In the genomic region with DNA sequence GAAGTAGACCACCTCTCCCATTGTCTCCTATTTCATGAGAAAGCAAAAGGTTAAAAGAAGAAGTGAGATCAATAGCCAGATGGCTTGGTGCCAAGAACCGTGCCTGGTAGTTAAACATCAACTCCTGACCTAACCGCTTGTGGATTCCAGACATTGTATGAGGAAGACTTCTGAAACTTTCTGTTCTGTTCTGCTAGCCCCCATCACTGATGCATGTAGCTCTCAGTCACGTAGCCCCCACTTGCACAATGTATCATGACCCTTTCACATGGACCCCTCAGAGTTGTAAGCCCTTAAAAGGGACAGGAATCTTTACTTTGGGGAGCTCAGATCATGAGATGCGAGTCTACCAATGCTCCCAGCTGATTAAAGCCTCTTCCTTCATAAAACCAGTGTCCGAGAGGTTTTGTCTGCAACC, we compare ENCODE assay signal across 16 cellular contexts.
DNase-seq lines count a peak whose midpoint lies in the region; ATAC-seq and TF ChIP-seq lines count a peak whose summit lies in the region.
"Had no signal": no experiment of that assay in that cellular context is flagged by ENCODE, and none has a peak within 500 bp of the region (broad histone marks: within the 10 kb centered on the region; RNA-seq: fewer than 3 reads in every experiment).

No MANE protein-coding gene starts in this region.

- no peaks in the 10 kb centered on the region for H3K27me3 Mint-ChIP-seq in stimulated activated naive B cell treated with anti-CD40 and anti-IgM and Interleukin-4, amounts not matched to agents 10 μg/mL and 1 μg/mL and 100 μg/mL, for 72 hours
- peaks cover 2% of the 10 kb centered on the region for H3K27me3 Mint-ChIP-seq in GM23338 (ENCODE audit: insufficient read depth, low read depth, poor library complexity)
- H3K27me3 Mint-ChIP-seq: activated CD4-positive, alpha-beta memory T cell treated with anti-CD3 and anti-CD28 coated beads for 36 hours; activated naive CD8-positive, alpha-beta T cell; effector memory CD8-positive, alpha-beta T cell; naive B cell; stimulated activated naive CD8-positive, alpha-beta T cell treated with anti-CD3 and anti-CD28 coated beads, Interleukin-15, amount 100 ng/mL, for 72 hours had no signal

- H3K4me2 ChIP-seq in GM23338 = no peak overlapping the region

- H3K27me3 ChIP-seq in GM23338 (ENCODE audit: insufficient read depth) = no peaks in the 10 kb centered on the region
- H3K27me3 ChIP-seq: SJCRH30 had no signal

- H4K20me1 ChIP-seq in GM23338 (replicated peaks; ENCODE audit: insufficient read depth) = no peaks in the 10 kb centered on the region

- H3K27ac Mint-ChIP-seq in stimulated activated naive B cell treated with anti-CD40 and anti-IgM and Interleukin-4, amounts not matched to agents 10 μg/mL and 1 μg/mL and 100 μg/mL, for 72 hours = peak overlapping the region; percentile 59
- no peak overlapping the region for H3K27ac Mint-ChIP-seq in GM23338
- H3K27ac Mint-ChIP-seq: activated CD4-positive, alpha-beta memory T cell treated with anti-CD3 and anti-CD28 coated beads for 36 hours; activated naive CD8-positive, alpha-beta T cell had no signal

- no peaks in the 10 kb centered on the region for H3K79me2 ChIP-seq in GM23338 (replicated peaks; ENCODE audit: insufficient read depth)

- DNase-seq in SHP77 (lab: John Stamatoyannopoulos, UW) (peak; percentile 3), SHP77 treated with DMSO at 0.1 percent for 48 hours (lab: John Stamatoyannopoulos, UW) (no peak), NCI-H69 (lab: John Stamatoyannopoulos, UW) (peak; percentile 47), GM23338 (ENCODE audit: low spot score) (no peak), GOT3 (lab: John Stamatoyannopoulos, UW) (no peak)
- peak; percentile 39 for DNase-seq in stimulated activated naive B cell treated with anti-CD40 and anti-IgM and Interleukin-4, amounts not matched to agents 10 μg/mL and 1 μg/mL and 100 μg/mL, for 72 hours
- DNase-seq: activated CD4-positive, alpha-beta memory T cell treated with anti-CD3 and anti-CD28 coated beads for 36 hours; effector memory CD8-positive, alpha-beta T cell; naive B cell; NCI-H1694; SJCRH30; stimulated activated CD4-positive, alpha-beta T cell treated with anti-CD3 and anti-CD28 coated beads, Interleukin-15, amount 100 ng/mL, for 24 hours; stimulated activated naive CD8-positive, alpha-beta T cell treated with anti-CD3 and anti-CD28 coated beads, Interleukin-15, amount 100 ng/mL, for 72 hours had no signal

- H3K4me1 Mint-ChIP-seq in stimulated activated naive B cell treated with anti-CD40 and anti-IgM and Interleukin-4, amounts not matched to agents 10 μg/mL and 1 μg/mL and 100 μg/mL, for 72 hours = peaks cover 18 to 30% of the 10 kb centered on the region in 2 donors
- no peaks in the 10 kb centered on the region for H3K4me1 Mint-ChIP-seq in GM23338

- no peaks in the 10 kb centered on the region; the same call in 1 of the 2 replicates for H3K9me2 ChIP-seq in GM23338 (ENCODE audit: insufficient read depth)

- no peak overlapping the region for H2AFZ ChIP-seq in GM23338

- H3K36me3 Mint-ChIP-seq in stimulated activated naive B cell treated with anti-CD40 and anti-IgM and Interleukin-4, amounts not matched to agents 10 μg/mL and 1 μg/mL and 100 μg/mL, for 72 hours = peaks cover 78 to 87% of the 10 kb centered on the region in 2 donors
- H3K36me3 Mint-ChIP-seq in GM23338 (ENCODE audit: low read depth) = peaks cover 53% of the 10 kb centered on the region

- no peak overlapping the region for H3K27ac ChIP-seq in GM23338 (ENCODE audit: low read depth)
- H3K27ac ChIP-seq: SJCRH30 had no signal

- H3K4me3 ChIP-seq in GM23338 = no peak overlapping the region
- H3K4me3 ChIP-seq: SJCRH30 had no signal

- no peaks in the 10 kb centered on the region for H3F3A ChIP-seq in GM23338 (replicated peaks; ENCODE audit: low read depth)

- no peak for TF ChIP-seq CTCF in GM23338 (conservative IDR thresholded peaks at IDR 0.05; ENCODE audit: low read depth in 2 of 2)

- no peak overlapping the region for H3K4me3 Mint-ChIP-seq in stimulated activated naive B cell treated with anti-CD40 and anti-IgM and Interleukin-4, amounts not matched to agents 10 μg/mL and 1 μg/mL and 100 μg/mL, for 72 hours
- H3K4me3 Mint-ChIP-seq in GM23338 = no peak overlapping the region
- H3K4me3 Mint-ChIP-seq: activated CD4-positive, alpha-beta memory T cell treated with anti-CD3 and anti-CD28 coated beads for 36 hours; activated naive CD8-positive, alpha-beta T cell; effector memory CD8-positive, alpha-beta T cell; naive B cell; stimulated activated naive CD8-positive, alpha-beta T cell treated with anti-CD3 and anti-CD28 coated beads, Interleukin-15, amount 100 ng/mL, for 72 hours had no signal

- ATAC-seq in HG02981 (IDR thresholded peaks at IDR 0.05; ENCODE audit: unreplicated experiment) = peak; percentile 66
- peak; percentile 79 to 87 for ATAC-seq in stimulated activated naive B cell treated with anti-CD40 and anti-IgM and Interleukin-4, amounts not matched to agents 10 μg/mL and 1 μg/mL and 100 μg/mL, for 72 hours (replicated peaks)
- no peak for ATAC-seq in GM23338
- no peak for ATAC-seq in HG03378 (IDR thresholded peaks at IDR 0.05; ENCODE audit: unreplicated experiment)
- ATAC-seq: effector memory CD8-positive, alpha-beta T cell had no signal

- no peaks in the 10 kb centered on the region for H3K4me1 ChIP-seq in GM23338 (ENCODE audit: insufficient read depth)
- H3K4me1 ChIP-seq: SJCRH30 had no signal

- H3K36me3 ChIP-seq in GM23338 (ENCODE audit: insufficient read depth) = no peaks in the 10 kb centered on the region
- H3K36me3 ChIP-seq: SJCRH30 had no signal

- peaks cover 38 to 44% of the 10 kb centered on the region in 2 donors for H3K9me3 Mint-ChIP-seq in stimulated activated naive B cell treated with anti-CD40 and anti-IgM and Interleukin-4, amounts not matched to agents 10 μg/mL and 1 μg/mL and 100 μg/mL, for 72 hours
- H3K9me3 Mint-ChIP-seq in GM23338 = peaks cover 24% of the 10 kb centered on the region

TF ChIP-seq in GM23338, 12 proteins besides CTCF, POLR2A, EP300 and RAD21:
- TF ChIP-seq JUNB (IDR thresholded peaks at IDR 0.05; ENCODE audit: unreplicated experiment) (no peak), STAT1 (IDR thresholded peaks at IDR 0.05; ENCODE audit: unreplicated experiment) (no peak), CREB1 (CRISPR knock-in tag; IDR thresholded peaks at IDR 0.05; ENCODE audit: low read depth) (no peak), ZNF114 (CRISPR knock-in tag; IDR thresholded peaks at IDR 0.05) (no peak), ZNF331 (CRISPR knock-in tag; IDR thresholded peaks at IDR 0.05; ENCODE audit: low read depth) (no peak), POLR2AphosphoS5 (IDR thresholded peaks at IDR 0.05; ENCODE audit: low read depth) (no peak)
- TF ChIP-seq, protein P1, sequence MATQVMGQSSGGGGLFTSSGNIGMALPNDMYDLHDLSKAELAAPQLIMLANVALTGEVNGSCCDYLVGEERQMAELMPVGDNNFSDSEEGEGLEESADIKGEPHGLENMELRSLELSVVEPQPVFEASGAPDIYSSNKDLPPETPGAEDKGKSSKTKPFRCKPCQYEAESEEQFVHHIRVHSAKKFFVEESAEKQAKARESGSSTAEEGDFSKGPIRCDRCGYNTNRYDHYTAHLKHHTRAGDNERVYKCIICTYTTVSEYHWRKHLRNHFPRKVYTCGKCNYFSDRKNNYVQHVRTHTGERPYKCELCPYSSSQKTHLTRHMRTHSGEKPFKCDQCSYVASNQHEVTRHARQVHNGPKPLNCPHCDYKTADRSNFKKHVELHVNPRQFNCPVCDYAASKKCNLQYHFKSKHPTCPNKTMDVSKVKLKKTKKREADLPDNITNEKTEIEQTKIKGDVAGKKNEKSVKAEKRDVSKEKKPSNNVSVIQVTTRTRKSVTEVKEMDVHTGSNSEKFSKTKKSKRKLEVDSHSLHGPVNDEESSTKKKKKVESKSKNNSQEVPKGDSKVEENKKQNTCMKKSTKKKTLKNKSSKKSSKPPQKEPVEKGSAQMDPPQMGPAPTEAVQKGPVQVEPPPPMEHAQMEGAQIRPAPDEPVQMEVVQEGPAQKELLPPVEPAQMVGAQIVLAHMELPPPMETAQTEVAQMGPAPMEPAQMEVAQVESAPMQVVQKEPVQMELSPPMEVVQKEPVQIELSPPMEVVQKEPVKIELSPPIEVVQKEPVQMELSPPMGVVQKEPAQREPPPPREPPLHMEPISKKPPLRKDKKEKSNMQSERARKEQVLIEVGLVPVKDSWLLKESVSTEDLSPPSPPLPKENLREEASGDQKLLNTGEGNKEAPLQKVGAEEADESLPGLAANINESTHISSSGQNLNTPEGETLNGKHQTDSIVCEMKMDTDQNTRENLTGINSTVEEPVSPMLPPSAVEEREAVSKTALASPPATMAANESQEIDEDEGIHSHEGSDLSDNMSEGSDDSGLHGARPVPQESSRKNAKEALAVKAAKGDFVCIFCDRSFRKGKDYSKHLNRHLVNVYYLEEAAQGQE (IDR thresholded peaks at IDR 0.05; ENCODE audit: unreplicated experiment) = no peak
- TF ChIP-seq, protein P2, sequence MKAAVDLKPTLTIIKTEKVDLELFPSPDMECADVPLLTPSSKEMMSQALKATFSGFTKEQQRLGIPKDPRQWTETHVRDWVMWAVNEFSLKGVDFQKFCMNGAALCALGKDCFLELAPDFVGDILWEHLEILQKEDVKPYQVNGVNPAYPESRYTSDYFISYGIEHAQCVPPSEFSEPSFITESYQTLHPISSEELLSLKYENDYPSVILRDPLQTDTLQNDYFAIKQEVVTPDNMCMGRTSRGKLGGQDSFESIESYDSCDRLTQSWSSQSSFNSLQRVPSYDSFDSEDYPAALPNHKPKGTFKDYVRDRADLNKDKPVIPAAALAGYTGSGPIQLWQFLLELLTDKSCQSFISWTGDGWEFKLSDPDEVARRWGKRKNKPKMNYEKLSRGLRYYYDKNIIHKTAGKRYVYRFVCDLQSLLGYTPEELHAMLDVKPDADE (IDR thresholded peaks at IDR 0.05) = no peak
TF ChIP-seq in GM23338: peak in this region for 0.

Comparison
In these comparisons a context has a peak if more than half of its experiments do, and no peak if none do; other contexts are left out.
1. DNase-seq: peak in SHP77 (2 of 2), NCI-H69 (single experiment) and stimulated activated naive B cell treated with anti-CD40 and anti-IgM and Interleukin-4, amounts not matched to agents 10 μg/mL and 1 μg/mL and 100 μg/mL, for 72 hours (single experiment); none in SHP77 treated with DMSO at 0.1 percent for 48 hours (single experiment), GM23338 (single experiment) and GOT3 (single experiment).
2. ATAC-seq: peak in HG02981 (single experiment) and stimulated activated naive B cell treated with anti-CD40 and anti-IgM and Interleukin-4, amounts not matched to agents 10 μg/mL and 1 μg/mL and 100 μg/mL, for 72 hours (2 of 2); none in GM23338 (single experiment) and HG03378 (single experiment).